1 cellular context compared by ENCODE assay signal in the genomic region with DNA sequence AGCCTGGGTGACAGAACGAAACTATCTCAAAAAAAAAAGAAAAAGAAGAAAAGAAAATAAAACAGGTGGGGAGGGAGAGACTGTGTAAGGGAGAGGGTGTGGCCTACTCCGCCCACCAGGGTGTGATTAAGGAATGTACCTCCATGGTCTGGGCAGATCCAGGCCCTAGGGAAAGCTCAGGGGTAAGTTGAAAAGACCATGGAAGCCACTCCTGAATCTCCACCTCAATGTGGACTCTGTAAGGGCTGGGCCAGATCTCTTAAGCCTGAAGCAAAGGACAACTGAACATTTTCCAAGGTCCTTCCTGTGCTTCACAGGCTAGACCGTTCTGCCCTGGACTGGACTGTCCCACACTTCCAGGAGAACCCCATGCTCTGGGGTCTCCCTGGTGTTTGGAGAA.
TF ChIP-seq lines count a peak whose summit lies in the region.

No MANE protein-coding gene starts in this region.

TF ChIP-seq in GM23338, 12 proteins besides CTCF, POLR2A, EP300 and RAD21 (continued from another document):
- TF ChIP-seq, protein P1, sequence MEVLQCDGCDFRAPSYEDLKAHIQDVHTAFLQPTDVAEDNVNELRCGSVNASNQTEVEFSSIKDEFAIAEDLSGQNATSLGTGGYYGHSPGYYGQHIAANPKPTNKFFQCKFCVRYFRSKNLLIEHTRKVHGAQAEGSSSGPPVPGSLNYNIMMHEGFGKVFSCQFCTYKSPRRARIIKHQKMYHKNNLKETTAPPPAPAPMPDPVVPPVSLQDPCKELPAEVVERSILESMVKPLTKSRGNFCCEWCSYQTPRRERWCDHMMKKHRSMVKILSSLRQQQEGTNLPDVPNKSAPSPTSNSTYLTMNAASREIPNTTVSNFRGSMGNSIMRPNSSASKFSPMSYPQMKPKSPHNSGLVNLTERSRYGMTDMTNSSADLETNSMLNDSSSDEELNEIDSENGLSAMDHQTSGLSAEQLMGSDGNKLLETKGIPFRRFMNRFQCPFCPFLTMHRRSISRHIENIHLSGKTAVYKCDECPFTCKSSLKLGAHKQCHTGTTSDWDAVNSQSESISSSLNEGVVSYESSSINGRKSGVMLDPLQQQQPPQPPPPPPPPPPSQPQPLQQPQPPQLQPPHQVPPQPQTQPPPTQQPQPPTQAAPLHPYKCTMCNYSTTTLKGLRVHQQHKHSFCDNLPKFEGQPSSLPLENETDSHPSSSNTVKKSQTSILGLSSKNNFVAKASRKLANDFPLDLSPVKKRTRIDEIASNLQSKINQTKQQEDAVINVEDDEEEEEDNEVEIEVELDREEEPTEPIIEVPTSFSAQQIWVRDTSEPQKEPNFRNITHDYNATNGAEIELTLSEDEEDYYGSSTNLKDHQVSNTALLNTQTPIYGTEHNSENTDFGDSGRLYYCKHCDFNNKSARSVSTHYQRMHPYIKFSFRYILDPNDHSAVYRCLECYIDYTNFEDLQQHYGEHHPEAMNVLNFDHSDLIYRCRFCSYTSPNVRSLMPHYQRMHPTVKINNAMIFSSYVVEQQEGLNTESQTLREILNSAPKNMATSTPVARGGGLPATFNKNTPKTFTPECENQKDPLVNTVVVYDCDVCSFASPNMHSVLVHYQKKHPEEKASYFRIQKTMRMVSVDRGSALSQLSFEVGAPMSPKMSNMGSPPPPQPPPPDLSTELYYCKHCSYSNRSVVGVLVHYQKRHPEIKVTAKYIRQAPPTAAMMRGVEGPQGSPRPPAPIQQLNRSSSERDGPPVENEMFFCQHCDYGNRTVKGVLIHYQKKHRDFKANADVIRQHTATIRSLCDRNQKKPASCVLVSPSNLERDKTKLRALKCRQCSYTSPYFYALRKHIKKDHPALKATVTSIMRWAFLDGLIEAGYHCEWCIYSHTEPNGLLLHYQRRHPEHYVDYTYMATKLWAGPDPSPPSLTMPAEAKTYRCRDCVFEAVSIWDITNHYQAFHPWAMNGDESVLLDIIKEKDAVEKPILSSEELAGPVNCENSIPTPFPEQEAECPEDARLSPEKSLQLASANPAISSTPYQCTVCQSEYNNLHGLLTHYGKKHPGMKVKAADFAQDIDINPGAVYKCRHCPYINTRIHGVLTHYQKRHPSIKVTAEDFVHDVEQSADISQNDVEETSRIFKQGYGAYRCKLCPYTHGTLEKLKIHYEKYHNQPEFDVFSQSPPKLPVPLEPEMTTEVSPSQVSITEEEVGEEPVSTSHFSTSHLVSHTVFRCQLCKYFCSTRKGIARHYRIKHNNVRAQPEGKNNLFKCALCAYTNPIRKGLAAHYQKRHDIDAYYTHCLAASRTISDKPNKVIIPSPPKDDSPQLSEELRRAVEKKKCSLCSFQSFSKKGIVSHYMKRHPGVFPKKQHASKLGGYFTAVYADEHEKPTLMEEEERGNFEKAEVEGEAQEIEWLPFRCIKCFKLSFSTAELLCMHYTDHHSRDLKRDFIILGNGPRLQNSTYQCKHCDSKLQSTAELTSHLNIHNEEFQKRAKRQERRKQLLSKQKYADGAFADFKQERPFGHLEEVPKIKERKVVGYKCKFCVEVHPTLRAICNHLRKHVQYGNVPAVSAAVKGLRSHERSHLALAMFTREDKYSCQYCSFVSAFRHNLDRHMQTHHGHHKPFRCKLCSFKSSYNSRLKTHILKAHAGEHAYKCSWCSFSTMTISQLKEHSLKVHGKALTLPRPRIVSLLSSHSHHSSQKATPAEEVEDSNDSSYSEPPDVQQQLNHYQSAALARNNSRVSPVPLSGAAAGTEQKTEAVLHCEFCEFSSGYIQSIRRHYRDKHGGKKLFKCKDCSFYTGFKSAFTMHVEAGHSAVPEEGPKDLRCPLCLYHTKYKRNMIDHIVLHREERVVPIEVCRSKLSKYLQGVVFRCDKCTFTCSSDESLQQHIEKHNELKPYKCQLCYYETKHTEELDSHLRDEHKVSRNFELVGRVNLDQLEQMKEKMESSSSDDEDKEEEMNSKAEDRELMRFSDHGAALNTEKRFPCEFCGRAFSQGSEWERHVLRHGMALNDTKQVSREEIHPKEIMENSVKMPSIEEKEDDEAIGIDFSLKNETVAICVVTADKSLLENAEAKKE (CRISPR knock-in tag; IDR thresholded peaks at IDR 0.05) = no peak
- TF ChIP-seq, protein P2, sequence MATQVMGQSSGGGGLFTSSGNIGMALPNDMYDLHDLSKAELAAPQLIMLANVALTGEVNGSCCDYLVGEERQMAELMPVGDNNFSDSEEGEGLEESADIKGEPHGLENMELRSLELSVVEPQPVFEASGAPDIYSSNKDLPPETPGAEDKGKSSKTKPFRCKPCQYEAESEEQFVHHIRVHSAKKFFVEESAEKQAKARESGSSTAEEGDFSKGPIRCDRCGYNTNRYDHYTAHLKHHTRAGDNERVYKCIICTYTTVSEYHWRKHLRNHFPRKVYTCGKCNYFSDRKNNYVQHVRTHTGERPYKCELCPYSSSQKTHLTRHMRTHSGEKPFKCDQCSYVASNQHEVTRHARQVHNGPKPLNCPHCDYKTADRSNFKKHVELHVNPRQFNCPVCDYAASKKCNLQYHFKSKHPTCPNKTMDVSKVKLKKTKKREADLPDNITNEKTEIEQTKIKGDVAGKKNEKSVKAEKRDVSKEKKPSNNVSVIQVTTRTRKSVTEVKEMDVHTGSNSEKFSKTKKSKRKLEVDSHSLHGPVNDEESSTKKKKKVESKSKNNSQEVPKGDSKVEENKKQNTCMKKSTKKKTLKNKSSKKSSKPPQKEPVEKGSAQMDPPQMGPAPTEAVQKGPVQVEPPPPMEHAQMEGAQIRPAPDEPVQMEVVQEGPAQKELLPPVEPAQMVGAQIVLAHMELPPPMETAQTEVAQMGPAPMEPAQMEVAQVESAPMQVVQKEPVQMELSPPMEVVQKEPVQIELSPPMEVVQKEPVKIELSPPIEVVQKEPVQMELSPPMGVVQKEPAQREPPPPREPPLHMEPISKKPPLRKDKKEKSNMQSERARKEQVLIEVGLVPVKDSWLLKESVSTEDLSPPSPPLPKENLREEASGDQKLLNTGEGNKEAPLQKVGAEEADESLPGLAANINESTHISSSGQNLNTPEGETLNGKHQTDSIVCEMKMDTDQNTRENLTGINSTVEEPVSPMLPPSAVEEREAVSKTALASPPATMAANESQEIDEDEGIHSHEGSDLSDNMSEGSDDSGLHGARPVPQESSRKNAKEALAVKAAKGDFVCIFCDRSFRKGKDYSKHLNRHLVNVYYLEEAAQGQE (IDR thresholded peaks at IDR 0.05; ENCODE audit: unreplicated experiment) = no peak
- TF ChIP-seq EZH2phosphoT487 (IDR thresholded peaks at IDR 0.05; ENCODE audit: unreplicated experiment) = no peak
- no peak for TF ChIP-seq ZNF331 (CRISPR knock-in tag; IDR thresholded peaks at IDR 0.05; ENCODE audit: low read depth)
- no peak for TF ChIP-seq EZH2 (IDR thresholded peaks at IDR 0.05; ENCODE audit: low read depth, unreplicated experiment)
- no peak for TF ChIP-seq JUNB (IDR thresholded peaks at IDR 0.05; ENCODE audit: unreplicated experiment)
- TF ChIP-seq CREB1 (CRISPR knock-in tag; IDR thresholded peaks at IDR 0.05; ENCODE audit: low read depth) = no peak
- no peak for TF ChIP-seq POLR2AphosphoS5 (IDR thresholded peaks at IDR 0.05; ENCODE audit: low read depth)
